Comparison of ENCODE assay signal across 22 cellular contexts in genomic region chrX:107979534-107979933, GRCh38. TPM values are rescaled to one million over a fixed set of nuclear protein-coding genes. Genes with fewer than 3 reads are reported as not detected.
DNase-seq lines count a peak whose midpoint lies in the region; ATAC-seq, FAIRE-seq and TF ChIP-seq lines count a peak whose summit lies in the region.
"Had no signal": no experiment of that assay in that cellular context is flagged by ENCODE, and none has a peak within 500 bp of the region (broad histone marks: within the 10 kb centered on the region; RNA-seq: fewer than 3 reads in every experiment).

No MANE protein-coding gene starts in this region.

- peaks cover 4% of the 10 kb centered on the region for H3K4me1 Mint-ChIP-seq in activated CD4-positive, alpha-beta memory T cell treated with anti-CD3 and anti-CD28 coated beads for 36 hours (ENCODE audit: low read depth)
- H3K4me1 Mint-ChIP-seq in activated CD4-positive, alpha-beta memory T cell treated with anti-CD3 and anti-CD28 coated beads, Interleukin-2, amount 10 ng/mL, durations not matched to agents 7 days and 5 days = no peaks in the 10 kb centered on the region

- no peaks in the 10 kb centered on the region for H3K4me1 ChIP-seq in A549
- H3K4me1 ChIP-seq: Peyer's patch had no signal

- POLR2A ChIA-PET in activated CD4-positive, alpha-beta memory T cell treated with anti-CD3 and anti-CD28 coated beads for 36 hours (lab: Charles Lee) = no interaction called here
- POLR2A ChIA-PET in activated CD4-positive, alpha-beta memory T cell treated with anti-CD3 and anti-CD28 coated beads, Interleukin-2, amount 10 ng/mL, durations not matched to agents 7 days and 5 days (lab: Charles Lee) = no interaction called here
- POLR2A ChIA-PET in A549 (lab: Yijun Ruan, JAX) = no interaction called here

- no peak for TF ChIP-seq POLR2A in A549 (IDR thresholded peaks at IDR 0.05; ENCODE audit: low read length)

- peak; percentile 67 for FAIRE-seq in A549 (lab: Jason Lieb, UNC)
- FAIRE-seq: GM12892, H1 had no signal

- no peak for TF ChIP-seq CTCF in A549 (IDR thresholded peaks at IDR 0.05)

- no peaks in the 10 kb centered on the region for H3K36me3 Mint-ChIP-seq in activated CD4-positive, alpha-beta memory T cell treated with anti-CD3 and anti-CD28 coated beads for 36 hours
- H3K36me3 Mint-ChIP-seq in activated CD4-positive, alpha-beta memory T cell treated with anti-CD3 and anti-CD28 coated beads, Interleukin-2, amount 10 ng/mL, durations not matched to agents 7 days and 5 days (ENCODE audit: low read depth) = no peaks in the 10 kb centered on the region

- H3K4me3 ChIP-seq in A549 = no peak overlapping the region
- H3K4me3 ChIP-seq: Peyer's patch had no signal

- DNase-seq in activated CD4-positive, alpha-beta memory T cell treated with anti-CD3 and anti-CD28 coated beads for 36 hours = peak; percentile 15
- DNase-seq in activated CD4-positive, alpha-beta memory T cell treated with anti-CD3 and anti-CD28 coated beads, Interleukin-2, amount 10 ng/mL, durations not matched to agents 7 days and 5 days = no peak
- DNase-seq in A549 (ENCODE audit: low read depth in 1 of 2, low spot score in 1 of 2) (no peak), amniotic epithelial cell (ENCODE audit: low read depth) (peak; percentile 12), caudate nucleus (lab: John Stamatoyannopoulos, UW) (no peak)
- DNase-seq in stimulated activated naive CD4-positive, alpha-beta T cell (lab: John Stamatoyannopoulos, UW) = no peak
- DNase-seq: AML-193; Calu3; CD4-positive, alpha-beta T cell; DMS79; Karpas-422; NCI-H1930; NCI-H2171; NCI-H774; Peyer's patch; Right ventricle myocardium superior had no signal

- no peak overlapping the region for H3K27ac Mint-ChIP-seq in activated CD4-positive, alpha-beta memory T cell treated with anti-CD3 and anti-CD28 coated beads for 36 hours
- H3K27ac Mint-ChIP-seq in activated CD4-positive, alpha-beta memory T cell treated with anti-CD3 and anti-CD28 coated beads, Interleukin-2, amount 10 ng/mL, durations not matched to agents 7 days and 5 days = no peak overlapping the region
- H3K27ac Mint-ChIP-seq: CD4-positive, alpha-beta T cell had no signal

- CTCF ChIA-PET in activated CD4-positive, alpha-beta memory T cell treated with anti-CD3 and anti-CD28 coated beads for 36 hours (lab: Charles Lee) = interaction anchor here (1.7 kb wide), 1 partner anchor 91 kb away, joined by 5 read pairs; no protein-coding TSS in a partner anchor
- CTCF ChIA-PET in activated CD4-positive, alpha-beta memory T cell treated with anti-CD3 and anti-CD28 coated beads, Interleukin-2, amount 10 ng/mL, durations not matched to agents 7 days and 5 days (lab: Charles Lee) = no interaction called here
- CTCF ChIA-PET in A549 (lab: Yijun Ruan, JAX) = interaction anchor here (0.6 to 1.9 kb wide), 7 partner anchors 11 to 1116 kb away, joined by 3 to 9 read pairs (median 3); no protein-coding TSS in a partner anchor

- no peaks in the 10 kb centered on the region for H3K9me3 ChIP-seq in A549
- H3K9me3 ChIP-seq: Peyer's patch had no signal

- intact Hi-C loops in activated CD4-positive, alpha-beta memory T cell treated with anti-CD3 and anti-CD28 coated beads for 36 hours (cut with micrococcal nuclease) = no loop called here

- no peak for TF ChIP-seq EP300 in A549 (IDR thresholded peaks at IDR 0.05)

- H3K27ac ChIP-seq in A549 (no peak overlapping the region), caudate nucleus (ENCODE audit: low read depth, low read length) (no peak overlapping the region)
- H3K27ac ChIP-seq: Peyer's patch had no signal

- no peak overlapping the region for H3K4me3 Mint-ChIP-seq in activated CD4-positive, alpha-beta memory T cell treated with anti-CD3 and anti-CD28 coated beads for 36 hours
- no peak overlapping the region for H3K4me3 Mint-ChIP-seq in activated CD4-positive, alpha-beta memory T cell treated with anti-CD3 and anti-CD28 coated beads, Interleukin-2, amount 10 ng/mL, durations not matched to agents 7 days and 5 days
- H3K4me3 Mint-ChIP-seq: CD4-positive, alpha-beta T cell had no signal

- ATAC-seq in A549 = no peak
- ATAC-seq in HG02938 (IDR thresholded peaks at IDR 0.05; ENCODE audit: unreplicated experiment) = peak; percentile 56
- no peak for ATAC-seq in HG02884 (IDR thresholded peaks at IDR 0.05; ENCODE audit: unreplicated experiment)

- no peak for TF ChIP-seq RAD21 in A549 (conservative IDR thresholded peaks at IDR 0.05 in 1 of 2, IDR thresholded peaks at IDR 0.05 in 1 of 2)

- H3K4me2 ChIP-seq in A549 = no peak overlapping the region

- no peaks in the 10 kb centered on the region for H3K27me3 Mint-ChIP-seq in activated CD4-positive, alpha-beta memory T cell treated with anti-CD3 and anti-CD28 coated beads for 36 hours
- H3K27me3 Mint-ChIP-seq in activated CD4-positive, alpha-beta memory T cell treated with anti-CD3 and anti-CD28 coated beads, Interleukin-2, amount 10 ng/mL, durations not matched to agents 7 days and 5 days = no peaks in the 10 kb centered on the region
- H3K27me3 Mint-ChIP-seq: CD4-positive, alpha-beta T cell had no signal

- H3K9me3 Mint-ChIP-seq in activated CD4-positive, alpha-beta memory T cell treated with anti-CD3 and anti-CD28 coated beads for 36 hours = no peaks in the 10 kb centered on the region
- H3K9me3 Mint-ChIP-seq in activated CD4-positive, alpha-beta memory T cell treated with anti-CD3 and anti-CD28 coated beads, Interleukin-2, amount 10 ng/mL, durations not matched to agents 7 days and 5 days = no peaks in the 10 kb centered on the region
- H3K9me3 Mint-ChIP-seq: CD4-positive, alpha-beta T cell had no signal

TF ChIP-seq in A549, 52 proteins besides CTCF, POLR2A, EP300 and RAD21:
- no peak for TF ChIP-seq HOXB13 (CRISPR knock-in tag; IDR thresholded peaks at IDR 0.05; ENCODE audit: low read depth)
- TF ChIP-seq FOSL2 (IDR thresholded peaks at IDR 0.05) = no peak
- TF ChIP-seq FOSL2 (CRISPR knock-in tag; IDR thresholded peaks at IDR 0.05) = no peak
- no peak for TF ChIP-seq POLR2AphosphoS2 (conservative IDR thresholded peaks at IDR 0.05; ENCODE audit: low read length)
- no peak for TF ChIP-seq ZNF302 (CRISPR knock-in tag; IDR thresholded peaks at IDR 0.05)
- TF ChIP-seq JUN (IDR thresholded peaks at IDR 0.05) = no peak
- TF ChIP-seq PBX3 (IDR thresholded peaks at IDR 0.05) = no peak
- TF ChIP-seq CBX8 (IDR thresholded peaks at IDR 0.05) = no peak
- TF ChIP-seq EHF (CRISPR knock-in tag; IDR thresholded peaks at IDR 0.05) = no peak
- TF ChIP-seq TP53 (CRISPR knock-in tag; IDR thresholded peaks at IDR 0.05) = no peak
- no peak for TF ChIP-seq KDM5A (IDR thresholded peaks at IDR 0.05)
- TF ChIP-seq NR3C1 (IDR thresholded peaks at IDR 0.05) = no peak
- no peak for TF ChIP-seq HDAC2 (IDR thresholded peaks at IDR 0.05)

RNA-seq across cellular contexts. Expression of gene TEX13B, which starts 2.6 kb away (rescaled TPM):
- total RNA-seq in activated CD4-positive, alpha-beta memory T cell treated with anti-CD3 and anti-CD28 coated beads for 36 hours = not detected
- not detected for total RNA-seq in activated CD4-positive, alpha-beta memory T cell treated with anti-CD3 and anti-CD28 coated beads, Interleukin-2, amount 10 ng/mL, durations not matched to agents 7 days and 5 days
- not detected in 2 replicates for polyA plus RNA-seq in A549 (2011; rRNA removed)
- not detected in 2 replicates for polyA plus RNA-seq in A549 (2012; cell fraction: cytosol; rRNA removed)
- polyA plus RNA-seq in A549 (2012; cell fraction: nucleus; rRNA removed) = 0.07 TPM in 1 of 2 replicates, not detected in the other
- polyA plus RNA-seq in A549 (2017; fragmentation: RNase III; extraction: RNeasy Plus Mini Kit Qiagen cat#74134 plus additional on column Dnase treatment) = not detected in 3 replicates
- not detected in 2 replicates for polyA minus RNA-seq in A549 (2011; rRNA and poly(A)+ RNA removed)
- total RNA-seq: Calu3; CD4-positive, alpha-beta T cell; G401; NCI-H460; Peyer's patch; Right ventricle myocardium superior had no signal

Comparison
In these comparisons a context has a peak if more than half of its experiments do, and no peak if none do; other contexts are left out.
1. DNase-seq: peak in activated CD4-positive, alpha-beta memory T cell treated with anti-CD3 and anti-CD28 coated beads for 36 hours (single experiment) and amniotic epithelial cell (single experiment); none in activated CD4-positive, alpha-beta memory T cell treated with anti-CD3 and anti-CD28 coated beads, Interleukin-2, amount 10 ng/mL, durations not matched to agents 7 days and 5 days (single experiment), A549 (0 of 2), caudate nucleus (0 of 61) and stimulated activated naive CD4-positive, alpha-beta T cell (0 of 6).